11 cellular contexts compared by ENCODE assay signal in the genomic region with DNA sequence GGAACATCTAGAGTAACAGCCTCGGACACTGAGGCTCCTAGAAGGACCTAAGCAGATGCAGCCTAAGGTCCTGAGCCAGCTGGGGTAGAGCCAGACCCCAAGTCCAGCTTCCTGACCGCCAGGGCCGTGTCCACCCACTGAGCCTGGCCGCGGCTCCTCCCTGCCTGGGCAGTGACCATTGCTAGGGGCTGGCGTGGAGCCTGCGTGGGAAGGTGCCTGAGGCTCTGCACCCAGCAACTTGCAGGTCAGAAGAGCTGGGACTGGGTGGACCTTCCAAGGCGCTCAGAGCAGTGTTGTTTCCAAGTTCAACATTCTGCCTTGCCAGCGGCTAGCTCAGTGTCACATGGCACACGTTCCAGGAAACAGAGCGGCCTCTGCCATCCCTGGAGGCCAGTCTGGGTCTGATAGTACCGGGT.
DNase-seq lines count a peak whose midpoint lies in the region; ATAC-seq lines count a peak whose summit lies in the region.
"Had no signal": no experiment of that assay in that cellular context is flagged by ENCODE, and none has a peak within 500 bp of the region (broad histone marks: within the 10 kb centered on the region; RNA-seq: fewer than 3 reads in every experiment).

No MANE protein-coding gene starts in this region.

- peak overlapping the region; percentile 83 for H3K27ac ChIP-seq in subcutaneous abdominal adipose tissue (ENCODE audit: low read depth, low read length)

- no peaks in the 10 kb centered on the region for H3K27me3 ChIP-seq in subcutaneous abdominal adipose tissue (ENCODE audit: control insufficient read depth in 5 of 5, insufficient read depth in 4 of 5, low read length in 5 of 5)

- no peaks in the 10 kb centered on the region for H3K9me3 ChIP-seq in subcutaneous abdominal adipose tissue (ENCODE audit: control insufficient read depth in 5 of 5, low read length in 5 of 5)

- peaks cover 12 to 48% (median 33%) of the 10 kb centered on the region in 5 donors for H3K4me1 ChIP-seq in subcutaneous abdominal adipose tissue (ENCODE audit: control insufficient read depth in 5 of 5, insufficient read depth in 5 of 5, low read length in 5 of 5)

- ATAC-seq in left lobe of liver (peak; percentile 89), HG02588 (IDR thresholded peaks at IDR 0.05; ENCODE audit: unreplicated experiment) (no peak), HG03460 (IDR thresholded peaks at IDR 0.05; ENCODE audit: unreplicated experiment) (no peak)
- ATAC-seq: activated T-helper 17 cell treated with anti-CD3 and anti-CD28 coated beads, Interleukin-2, amount 50 U/mL, for 72 hours had no signal

- no peak overlapping the region for H3K9ac ChIP-seq in subcutaneous abdominal adipose tissue (ENCODE audit: low read length in 5 of 5)

- peak overlapping the region in 1 of 5 donors; percentile 11 for H3K4me3 ChIP-seq in subcutaneous abdominal adipose tissue (ENCODE audit: low read depth in 1 of 5, low read length in 5 of 5)
- H3K4me3 ChIP-seq: skin epidermis had no signal

- DNase-seq in HT-29 (ENCODE audit: low spot score) (peak; percentile 44), cerebellum (ENCODE audit: low spot score) (peak; percentile 73), left lobe of liver (ENCODE audit: low spot score) (peak; percentile 99), activated gamma-delta T cell (lab: John Stamatoyannopoulos, UW) (no peak)
- no peak for DNase-seq in activated CD8-positive, alpha-beta memory T cell treated with anti-CD3 and anti-CD28 coated beads for 24 hours
- DNase-seq: NCI-H2171 had no signal

- no peaks in the 10 kb centered on the region for H3K36me3 ChIP-seq in subcutaneous abdominal adipose tissue (ENCODE audit: control insufficient read depth in 5 of 5, insufficient read depth in 5 of 5, low read length in 5 of 5)

Comparison
In these comparisons a context has a peak if more than half of its experiments do, and no peak if none do; other contexts are left out.
1. DNase-seq: peak in HT-29 (single experiment), cerebellum (single experiment) and left lobe of liver (single experiment); none in activated CD8-positive, alpha-beta memory T cell treated with anti-CD3 and anti-CD28 coated beads for 24 hours (single experiment) and activated gamma-delta T cell (single experiment).